28 cellular contexts compared by ENCODE assay signal in genomic region chr7:31092606-31093005, GRCh38. TPM values are rescaled to one million over a fixed set of nuclear protein-coding genes. Genes with fewer than 3 reads are reported as not detected.
"Had no signal": no experiment of that assay in that cellular context is flagged by ENCODE, and none has a peak within 500 bp of the region (broad histone marks: within the 10 kb centered on the region; RNA-seq: fewer than 3 reads in every experiment).

No MANE protein-coding gene starts in this region.

- DNase-seq: activated B cell treated with CpG ODN at 0.5 μM for 24 hours; activated CD4-positive, alpha-beta T cell treated with anti-CD3 and anti-CD28 coated beads for 48 hours; activated CD4-positive, alpha-beta T cell treated with anti-CD3 and anti-CD28 coated beads, Interleukin-2, amount 50 U/mL, for 1 hour; activated CD4-positive, alpha-beta T cell treated with anti-CD3 and anti-CD28 coated beads, Interleukin-2, amount 50 U/mL, for 48 hours; activated CD8-positive, alpha-beta memory T cell treated with anti-CD3 and anti-CD28 coated beads for 24 hours; activated CD8-positive, alpha-beta T cell treated with anti-CD3 and anti-CD28 coated beads for 36 hours; activated gamma-delta T cell; activated naive CD4-positive, alpha-beta T cell; activated naive CD4-positive, alpha-beta T cell treated with anti-CD3 and anti-CD28 coated beads, Interleukin-2, amount 10 ng/mL, durations not matched to agents 7 days and 5 days; activated naive CD8-positive, alpha-beta T cell treated with anti-CD3 and anti-CD28 coated beads, Interleukin-2, amount 10 ng/mL, durations not matched to agents 7 days and 5 days; activated T-cell treated with anti-CD3 and anti-CD28 coated beads, Interleukin-2, amount 50 U/mL, for 4 hours; effector memory CD4-positive, alpha-beta T cell; foreskin fibroblast; T-helper 1 cell; T-helper 17 cell; T1000; WERI-Rb-1 had no signal

- H3K27ac Mint-ChIP-seq: activated B cell treated with CpG ODN at 0.5 μM for 24 hours; activated CD8-positive, alpha-beta T cell treated with anti-CD3 and anti-CD28 coated beads for 36 hours; activated naive CD4-positive, alpha-beta T cell treated with anti-CD3 and anti-CD28 coated beads, Interleukin-2, amount 10 ng/mL, durations not matched to agents 7 days and 5 days; activated naive CD4-positive, alpha-beta T cell treated with anti-CD3 and anti-CD28 coated beads, Interleukin-2, amount 50 U/mL, for 72 hours; activated naive CD8-positive, alpha-beta T cell treated with anti-CD3 and anti-CD28 coated beads, Interleukin-2, amount 10 ng/mL, durations not matched to agents 7 days and 5 days; activated T-helper 17 cell treated with anti-CD3 and anti-CD28 coated beads, Interleukin-2, amount 50 U/mL, for 72 hours; dendritic cell treated with granulocyte-macrophage colony-stimulating factor and Interleukin-4, amounts not matched to agents 40 ng/mL and 50 ng/mL, for 4 days; endodermal cell; T-helper 17 cell; T-helper 2 cell treated with Interferon-gamma antibody and Interleukin-4, amounts not matched to agents 5 μg/mL and 100 μg/mL, for 36 hours had no signal

- FAIRE-seq: frontal cortex had no signal

- H3K9me3 Mint-ChIP-seq: activated B cell treated with CpG ODN at 0.5 μM for 24 hours; activated CD8-positive, alpha-beta T cell treated with anti-CD3 and anti-CD28 coated beads for 36 hours; activated naive CD4-positive, alpha-beta T cell treated with anti-CD3 and anti-CD28 coated beads, Interleukin-2, amount 10 ng/mL, durations not matched to agents 7 days and 5 days; activated naive CD4-positive, alpha-beta T cell treated with anti-CD3 and anti-CD28 coated beads, Interleukin-2, amount 50 U/mL, for 72 hours; activated naive CD8-positive, alpha-beta T cell treated with anti-CD3 and anti-CD28 coated beads, Interleukin-2, amount 10 ng/mL, durations not matched to agents 7 days and 5 days; activated T-cell treated with anti-CD3 and anti-CD28 coated beads, Interleukin-2, amount 50 U/mL, for 4 hours; activated T-helper 17 cell treated with anti-CD3 and anti-CD28 coated beads, Interleukin-2, amount 50 U/mL, for 72 hours; brain; central memory CD8-positive, alpha-beta T cell; dendritic cell treated with granulocyte-macrophage colony-stimulating factor and Interleukin-4, amounts not matched to agents 40 ng/mL and 50 ng/mL, for 4 days; endodermal cell; T-helper 2 cell treated with Interferon-gamma antibody and Interleukin-4, amounts not matched to agents 5 μg/mL and 100 μg/mL, for 36 hours had no signal

- H3K36me3 Mint-ChIP-seq: activated naive CD4-positive, alpha-beta T cell treated with anti-CD3 and anti-CD28 coated beads, Interleukin-2, amount 10 ng/mL, durations not matched to agents 7 days and 5 days; activated naive CD4-positive, alpha-beta T cell treated with anti-CD3 and anti-CD28 coated beads, Interleukin-2, amount 50 U/mL, for 72 hours; activated naive CD8-positive, alpha-beta T cell treated with anti-CD3 and anti-CD28 coated beads, Interleukin-2, amount 10 ng/mL, durations not matched to agents 7 days and 5 days had no signal

- H3K4me1 Mint-ChIP-seq: activated B cell treated with CpG ODN at 0.5 μM for 24 hours; activated naive CD4-positive, alpha-beta T cell treated with anti-CD3 and anti-CD28 coated beads, Interleukin-2, amount 10 ng/mL, durations not matched to agents 7 days and 5 days; activated naive CD8-positive, alpha-beta T cell treated with anti-CD3 and anti-CD28 coated beads, Interleukin-2, amount 10 ng/mL, durations not matched to agents 7 days and 5 days; activated T-helper 17 cell treated with anti-CD3 and anti-CD28 coated beads, Interleukin-2, amount 50 U/mL, for 72 hours; central memory CD8-positive, alpha-beta T cell; endodermal cell; T-helper 17 cell had no signal

- ATAC-seq: activated CD4-positive, CD25-positive, alpha-beta regulatory T cell treated with anti-CD3 and anti-CD28 coated beads, Interleukin-2, amount 50 U/mL, for 24 hours; activated CD8-positive, alpha-beta T cell treated with anti-CD3 and anti-CD28 coated beads for 36 hours; activated naive CD4-positive, alpha-beta T cell treated with anti-CD3 and anti-CD28 coated beads, Interleukin-2, amount 50 U/mL, for 72 hours; activated T-cell treated with anti-CD3 and anti-CD28 coated beads, Interleukin-2, amount 50 U/mL, for 4 hours; activated T-helper 17 cell treated with anti-CD3 and anti-CD28 coated beads, Interleukin-2, amount 50 U/mL, for 72 hours; esophagus mucosa; T-helper 17 cell had no signal

- H3K27me3 Mint-ChIP-seq: brain had no signal

- H3K4me3 Mint-ChIP-seq: activated B cell treated with CpG ODN at 0.5 μM for 24 hours; activated CD8-positive, alpha-beta T cell treated with anti-CD3 and anti-CD28 coated beads for 36 hours; activated naive CD4-positive, alpha-beta T cell treated with anti-CD3 and anti-CD28 coated beads, Interleukin-2, amount 10 ng/mL, durations not matched to agents 7 days and 5 days; activated naive CD8-positive, alpha-beta T cell treated with anti-CD3 and anti-CD28 coated beads, Interleukin-2, amount 10 ng/mL, durations not matched to agents 7 days and 5 days; activated T-cell treated with anti-CD3 and anti-CD28 coated beads, Interleukin-2, amount 50 U/mL, for 4 hours; activated T-helper 17 cell treated with anti-CD3 and anti-CD28 coated beads, Interleukin-2, amount 50 U/mL, for 72 hours; brain; central memory CD8-positive, alpha-beta T cell; dendritic cell treated with granulocyte-macrophage colony-stimulating factor and Interleukin-4, amounts not matched to agents 40 ng/mL and 50 ng/mL, for 4 days; endodermal cell; T-helper 17 cell; T-helper 2 cell treated with Interferon-gamma antibody and Interleukin-4, amounts not matched to agents 5 μg/mL and 100 μg/mL, for 36 hours had no signal

RNA-seq across cellular contexts. Expression of gene ADCYAP1R1, which starts 40.5 kb away (rescaled TPM):
- total RNA-seq: activated B cell treated with CpG ODN at 0.5 μM for 24 hours; activated CD8-positive, alpha-beta T cell treated with anti-CD3 and anti-CD28 coated beads for 36 hours; activated naive CD4-positive, alpha-beta T cell treated with anti-CD3 and anti-CD28 coated beads, Interleukin-2, amount 50 U/mL, for 72 hours; activated naive CD8-positive, alpha-beta T cell treated with anti-CD3 and anti-CD28 coated beads, Interleukin-2, amount 10 ng/mL, durations not matched to agents 7 days and 5 days; activated T-cell treated with anti-CD3 and anti-CD28 coated beads, Interleukin-2, amount 50 U/mL, for 4 hours; activated T-helper 17 cell treated with anti-CD3 and anti-CD28 coated beads, Interleukin-2, amount 50 U/mL, for 72 hours; epithelial cell of proximal tubule; T-helper 17 cell had no signal
